7 cellular contexts compared by ENCODE assay signal in the genomic region with DNA sequence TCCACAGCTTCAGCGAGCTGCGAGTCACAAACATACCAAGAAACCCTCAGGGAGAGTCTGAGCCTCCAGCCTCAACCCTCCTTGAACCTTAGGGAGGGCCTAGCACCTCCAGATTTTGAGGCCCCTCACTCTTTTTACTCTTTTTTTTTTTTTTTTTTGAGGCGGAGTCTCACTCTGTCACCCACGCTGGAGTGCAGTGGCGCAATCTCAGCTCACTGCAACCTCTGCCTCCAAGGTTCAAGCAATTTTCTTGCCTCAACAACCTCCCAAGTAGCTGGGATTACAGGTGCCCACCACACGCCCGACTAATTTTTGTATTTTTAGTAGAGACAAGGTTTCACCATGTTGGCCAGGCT. TPM values are rescaled to one million over a fixed set of nuclear protein-coding genes. Genes with fewer than 3 reads are reported as not detected.
DNase-seq lines count a peak whose midpoint lies in the region; FAIRE-seq and TF ChIP-seq lines count a peak whose summit lies in the region.
"Not testable (repeated sequence)": the region's sequence is repeated elsewhere in the genome, so short reads cannot be mapped to it uniquely, and the experiment has no call there.

No MANE protein-coding gene starts in this region.

- not testable (repeated sequence) for BruUV-seq in Caco-2 (replicated peaks; lab: Mats Ljungman, UMichigan); PC-9 (replicated peaks; lab: Mats Ljungman, UMichigan); MCF 10A (replicated peaks; lab: Mats Ljungman, UMichigan)

- peak overlapping the region; percentile 84 for H3K4me2 ChIP-seq in PC-9
- peak overlapping the region; percentile 98 for H3K4me2 ChIP-seq in keratinocyte (ENCODE audit: control insufficient read depth, extremely low read depth, insufficient read depth, low read depth, low read length)
- H3K4me2 ChIP-seq in osteoblast (ENCODE audit: insufficient read depth, low read length): peak overlapping the region; percentile 91
- H3K4me2 ChIP-seq in smooth muscle cell: peak overlapping the region; percentile 85

- H3K9me2 ChIP-seq in PC-9 (ENCODE audit: insufficient read depth): not testable (repeated sequence)

- H3K27ac Mint-ChIP-seq in Caco-2 (ENCODE audit: unreplicated experiment) (peak overlapping the region; percentile 55), MCF 10A (ENCODE audit: low read depth, unreplicated experiment) (peak overlapping the region; percentile 93)

- WGBS in esophagus, 2 donors: 56 to 64% methylated on average over 6 to 7 of the region's 7 CpGs
- 78% methylated on average over 7 of the region's 7 CpGs for WGBS in smooth muscle cell (ENCODE audit: low lambda C conversion rate)

- not testable (repeated sequence) for H4K20me1 ChIP-seq in PC-9 (ENCODE audit: insufficient read depth); keratinocyte (ENCODE audit: control insufficient read depth, extremely low read depth, insufficient read depth, low read length)
- peaks cover 24% of the 10 kb centered on the region for H4K20me1 ChIP-seq in osteoblast (ENCODE audit: insufficient read depth, low read length)
- H4K20me1 ChIP-seq in smooth muscle cell (ENCODE audit: low read depth): peaks cover 36% of the 10 kb centered on the region

- CTCF ChIA-PET in Caco-2 (lab: Charles Lee): interaction anchor here (0.7 to 1.0 kb wide), 3 partner anchors 17 to 40 kb away, joined by 3 to 4 read pairs (median 4); a partner anchor contains a TSS
- CTCF ChIA-PET in PC-9 (lab: Charles Lee): not testable (repeated sequence)
- CTCF ChIA-PET in MCF 10A (lab: Yijun Ruan, JAX): interaction anchor here (0.6 to 11.1 kb wide), 15 partner anchors 18 to 220 kb away, joined by 3 to 113 read pairs (median 5); a partner anchor contains a TSS

- not testable (repeated sequence) for H3K36me3 ChIP-seq in Caco-2 (ENCODE audit: control insufficient read depth, insufficient read depth, low read length); PC-9 (ENCODE audit: low read depth); esophagus (ENCODE audit: control insufficient read depth in 2 of 2, insufficient read depth in 2 of 2, low read length in 1 of 2); osteoblast (ENCODE audit: insufficient read depth, low read length); smooth muscle cell (ENCODE audit: low read depth)
- peaks cover 6 to 28% of the 10 kb centered on the region in 2 experiments for H3K36me3 ChIP-seq in keratinocyte (ENCODE audit: control insufficient read depth in 2 of 2, extremely low read depth in 1 of 2, insufficient read depth in 2 of 2, low read length in 2 of 2)

- H3K4me1 ChIP-seq in Caco-2 (peaks cover 48% of the 10 kb centered on the region), PC-9 (replicated peaks; ENCODE audit: insufficient read depth) (peaks cover 42% of the 10 kb centered on the region), keratinocyte (ENCODE audit: control insufficient read depth, extremely low read depth, insufficient read depth, low read length) (peaks cover 36% of the 10 kb centered on the region), osteoblast (ENCODE audit: insufficient read depth, low read length) (peaks cover 51% of the 10 kb centered on the region), smooth muscle cell (ENCODE audit: low read depth) (peaks cover 17% of the 10 kb centered on the region)
- H3K4me1 ChIP-seq in esophagus (ENCODE audit: control insufficient read depth in 2 of 2, insufficient read depth in 2 of 2, low read length in 1 of 2): not testable (repeated sequence)

- not testable (repeated sequence) for H2AFZ ChIP-seq in PC-9; keratinocyte (ENCODE audit: control insufficient read depth, low read length); smooth muscle cell (ENCODE audit: low read depth)
- H2AFZ ChIP-seq in osteoblast (ENCODE audit: low read length): peak overlapping the region; percentile 38

- not testable (repeated sequence) for H3K27me3 Mint-ChIP-seq in Caco-2 (ENCODE audit: insufficient read depth, unreplicated experiment); MCF 10A (ENCODE audit: insufficient read depth, unreplicated experiment)

- H3K79me2 ChIP-seq in PC-9 (ENCODE audit: low read depth) (peaks cover 60% of the 10 kb centered on the region), keratinocyte (ENCODE audit: control insufficient read depth, insufficient read depth, low read length) (peaks cover 63% of the 10 kb centered on the region), osteoblast (ENCODE audit: insufficient read depth, low read length) (peaks cover 70% of the 10 kb centered on the region), smooth muscle cell (ENCODE audit: low read depth) (peaks cover 11% of the 10 kb centered on the region)

- DNase-seq in Caco-2; PC-9; MCF 10A (ENCODE audit: unreplicated experiment); keratinocyte (ENCODE audit: low read depth, low spot score); osteoblast (ENCODE audit: insufficient read length, low spot score, missing footprints); smooth muscle cell (lab: John Stamatoyannopoulos, UW; ENCODE audit: unreplicated experiment): not testable (repeated sequence)

- peak overlapping the region; percentile 97 for H3K9ac ChIP-seq in keratinocyte (ENCODE audit: control insufficient read depth, extremely low read depth, insufficient read depth, low read length)
- peak overlapping the region; percentile 22 for H3K9ac ChIP-seq in smooth muscle cell (ENCODE audit: low read depth)

- intact Hi-C loops in Caco-2 (cut with micrococcal nuclease; ENCODE audit: unreplicated experiment) (loop anchor here (5.0 kb wide), 1 partner anchor 33 kb away; no protein-coding TSS in a partner anchor), PC-9 (cut with micrococcal nuclease; ENCODE audit: unreplicated experiment) (loop anchor here (10.0 kb wide), 1 partner anchor 200 kb away; no protein-coding TSS in a partner anchor)
- intact Hi-C loops in MCF 10A (cut with micrococcal nuclease): not testable (repeated sequence)

- H3K9me3 ChIP-seq in Caco-2; PC-9 (ENCODE audit: insufficient read depth, low read depth); esophagus (ENCODE audit: control insufficient read depth in 2 of 2, insufficient read depth in 1 of 2, low read depth in 1 of 2, low read length in 1 of 2); keratinocyte (ENCODE audit: control insufficient read depth, low read depth, low read length); osteoblast (ENCODE audit: low read depth, low read length); smooth muscle cell (replicated peaks; ENCODE audit: low read depth): not testable (repeated sequence)

- H3K9me3 Mint-ChIP-seq in Caco-2 (ENCODE audit: unreplicated experiment); MCF 10A (ENCODE audit: unreplicated experiment): not testable (repeated sequence)

- POLR2A ChIA-PET in Caco-2 (lab: Charles Lee): interaction anchor here (0.6 to 0.7 kb wide), 2 partner anchors 20 to 53 kb away, joined by 3 to 4 read pairs; a partner anchor contains a TSS
- POLR2A ChIA-PET in PC-9 (lab: Charles Lee; ENCODE audit: unreplicated experiment): interaction anchor here (0.5 to 0.7 kb wide), 2 partner anchors 35 to 59 kb away, joined by 3 to 5 read pairs; no protein-coding TSS in a partner anchor
- POLR2A ChIA-PET in MCF 10A (lab: Yijun Ruan, JAX): interaction anchor here (0.9 to 24.4 kb wide), 12 partner anchors 9 to 351 kb away, joined by 3 to 915 read pairs (median 18); a partner anchor contains a TSS

- dilution Hi-C loops in keratinocyte (cut with MboI; ENCODE audit: extremely low pct_ligation_motif_present, low sequenced_read_pairs): not testable (repeated sequence)

- H3K9me1 ChIP-seq in keratinocyte (ENCODE audit: control insufficient read depth, extremely low read depth, insufficient read depth, low read length): not testable (repeated sequence)

- H3K36me3 Mint-ChIP-seq in Caco-2 (ENCODE audit: insufficient read depth, unreplicated experiment) (peaks cover 18% of the 10 kb centered on the region), MCF 10A (ENCODE audit: insufficient read depth, unreplicated experiment) (peaks cover 72% of the 10 kb centered on the region)

- peak overlapping the region; percentile 24 for H3K4me3 Mint-ChIP-seq in Caco-2 (ENCODE audit: unreplicated experiment)
- peak overlapping the region; percentile 91 for H3K4me3 Mint-ChIP-seq in MCF 10A (ENCODE audit: unreplicated experiment)

- H3F3A ChIP-seq in PC-9 (ENCODE audit: insufficient read depth, low read depth) (peaks cover 40% of the 10 kb centered on the region), smooth muscle cell (ENCODE audit: low read depth) (peaks cover 16% of the 10 kb centered on the region)

- H3K4me1 Mint-ChIP-seq in Caco-2 (ENCODE audit: low read depth, unreplicated experiment) (peaks cover 22% of the 10 kb centered on the region), MCF 10A (ENCODE audit: insufficient read depth, unreplicated experiment) (peaks cover 29% of the 10 kb centered on the region)

- peak overlapping the region; percentile 63 for H3K27ac ChIP-seq in PC-9
- H3K27ac ChIP-seq in esophagus (ENCODE audit: low read depth in 2 of 2, low read length in 1 of 2): peak overlapping the region; percentile 64 to 82
- H3K27ac ChIP-seq in keratinocyte (ENCODE audit: control insufficient read depth, insufficient read depth, low read length): peak overlapping the region; percentile 92
- H3K27ac ChIP-seq in osteoblast (ENCODE audit: low read depth, low read length): peak overlapping the region; percentile 96
- H3K27ac ChIP-seq in smooth muscle cell (ENCODE audit: low read depth): peak overlapping the region; percentile 72

- FAIRE-seq in keratinocyte (lab: Jason Lieb, UNC): not testable (repeated sequence)

- H3K4me3 ChIP-seq in Caco-2 (ENCODE audit: low read depth, low read length) (peak overlapping the region; percentile 12), PC-9 (peak overlapping the region; percentile 81; the same call in 1 of the 2 replicates), esophagus (ENCODE audit: low read depth in 1 of 2, low read length in 2 of 2) (peak overlapping the region in 1 of 2 donors; percentile 57), keratinocyte (ENCODE audit: control insufficient read depth in 2 of 3, extremely low read depth in 1 of 3, insufficient read depth in 2 of 3, low read depth in 1 of 3, low read length in 3 of 3) (peak overlapping the region; percentile 85 to 93 (median 86)), osteoblast (ENCODE audit: insufficient read depth, low read length) (peak overlapping the region; percentile 89), smooth muscle cell (peak overlapping the region; percentile 64)

- not testable (repeated sequence) for H3K27me3 ChIP-seq in Caco-2 (replicated peaks; ENCODE audit: control insufficient read depth, insufficient read depth, low read length); PC-9 (ENCODE audit: insufficient read depth, low read depth); esophagus (ENCODE audit: control insufficient read depth in 1 of 2, insufficient read depth in 2 of 2, low read length in 2 of 2); keratinocyte (ENCODE audit: control insufficient read depth, extremely low read depth, insufficient read depth, low read length); osteoblast (ENCODE audit: insufficient read depth, low read length); smooth muscle cell (ENCODE audit: low read depth)

- not testable (repeated sequence) for TF ChIP-seq CTCF in Caco-2 (IDR thresholded peaks at IDR 0.05; ENCODE audit: insufficient read depth in 1 of 2, low read depth in 1 of 2, low read length in 1 of 2, severe bottlenecking in 1 of 2, unreplicated experiment in 1 of 2); PC-9 (conservative IDR thresholded peaks at IDR 0.05); MCF 10A (IDR thresholded peaks at IDR 0.05; ENCODE audit: unreplicated experiment); keratinocyte (optimal IDR thresholded peaks at IDR 0.05 in 1 of 3, IDR thresholded peaks at IDR 0.05 in 1 of 3, conservative IDR thresholded peaks at IDR 0.05 in 1 of 3; ENCODE audit: extremely low read depth in 1 of 3, insufficient read depth in 2 of 3, low read length in 3 of 3); osteoblast (IDR thresholded peaks at IDR 0.05; ENCODE audit: extremely low read depth, low read depth, low read length); smooth muscle cell (IDR thresholded peaks at IDR 0.05; ENCODE audit: borderline replicate concordance, insufficient read depth, poor library complexity, severe bottlenecking)

RNA-seq across cellular contexts. Expression of a gene that starts 2.7 kb away (rescaled TPM):
- total RNA-seq in Caco-2 (2022) (16.1 and 17.1 TPM in 2 replicates), PC-9 (2021) (20.5 and 22.4 TPM in 2 replicates), MCF 10A (2022) (276 and 305 TPM in 2 replicates), osteoblast (101 and 105 TPM in 2 replicates), smooth muscle cell (14.9 and 23.8 TPM in 2 replicates)
- polyA plus RNA-seq in esophagus (10 to 100 TPM in 1 of 2 donors, 1 to 10 TPM in 1; 9.8 to 15.3 TPM), keratinocyte (22.3 to 83.2 TPM (median 48.8 TPM) in 3 replicates), smooth muscle cell (26.9 and 32.5 TPM in 2 replicates)
- 35.6 TPM for polyA plus RNA-seq in keratinocyte (2011; ENCODE audit: low read depth)
- polyA plus RNA-seq in keratinocyte (2011; cell fraction: cytosol; rRNA removed): 46.4 and 55.3 TPM in 2 replicates
- 55.8 and 77.0 TPM in 2 replicates for polyA plus RNA-seq in keratinocyte (2011; cell fraction: nucleus; rRNA removed)
- 28.2 and 159 TPM in 2 replicates for polyA plus RNA-seq in keratinocyte (2012; ENCODE audit: low replicate concordance)
- polyA minus RNA-seq in keratinocyte: 26.9 to 46.4 TPM (median 32.3 TPM) in 3 replicates
- 62.0 TPM for polyA minus RNA-seq in keratinocyte (2011; cell fraction: cytosol; rRNA and poly(A)+ RNA removed)
- polyA minus RNA-seq in keratinocyte (2011; cell fraction: nucleus; rRNA and poly(A)+ RNA removed): 53.1 and 56.0 TPM in 2 replicates

RNA-seq across cellular contexts. Expression of a gene that starts 29.2 kb away (rescaled TPM):
- 19.6 and 22.6 TPM in 2 replicates for total RNA-seq in Caco-2 (2022)
- 33.1 and 40.1 TPM in 2 replicates for total RNA-seq in PC-9 (2021)
- total RNA-seq in MCF 10A (2022): 51.0 and 54.9 TPM in 2 replicates
- polyA plus RNA-seq in esophagus: 1 to 10 TPM; 6.4 to 9.6 TPM
- 24.0 to 85.1 TPM (median 39.7 TPM) in 3 replicates for polyA plus RNA-seq in keratinocyte
- polyA plus RNA-seq in keratinocyte (2011; ENCODE audit: low read depth): 3.6 TPM
- 54.3 and 80.9 TPM in 2 replicates for polyA plus RNA-seq in keratinocyte (2011; cell fraction: cytosol; rRNA removed)
- polyA plus RNA-seq in keratinocyte (2011; cell fraction: nucleus; rRNA removed): 88.1 and 97.3 TPM in 2 replicates
- polyA plus RNA-seq in keratinocyte (2012; ENCODE audit: low replicate concordance): 16.9 and 47.1 TPM in 2 replicates
- 26.4 to 53.8 TPM (median 34.8 TPM) in 3 replicates for polyA minus RNA-seq in keratinocyte
- 62.7 TPM for polyA minus RNA-seq in keratinocyte (2011; cell fraction: cytosol; rRNA and poly(A)+ RNA removed)
- polyA minus RNA-seq in keratinocyte (2011; cell fraction: nucleus; rRNA and poly(A)+ RNA removed): 26.9 and 36.7 TPM in 2 replicates
- total RNA-seq in osteoblast: 56.6 and 57.5 TPM in 2 replicates
- total RNA-seq in smooth muscle cell: 46.3 and 58.4 TPM in 2 replicates
- 95.5 and 132 TPM in 2 replicates for polyA plus RNA-seq in smooth muscle cell

RNA-seq across cellular contexts. Expression of a gene that starts 43.9 kb away (rescaled TPM):
- 26.1 and 27.3 TPM in 2 replicates for total RNA-seq in Caco-2 (2022)
- total RNA-seq in PC-9 (2021): 16.0 and 20.3 TPM in 2 replicates
- 23.5 and 26.6 TPM in 2 replicates for total RNA-seq in MCF 10A (2022)
- 10 to 100 TPM; 11.5 to 19.9 TPM for polyA plus RNA-seq in esophagus
- polyA plus RNA-seq in keratinocyte: 51.3 to 73.3 TPM (median 63.8 TPM) in 3 replicates
- 15.0 TPM for polyA plus RNA-seq in keratinocyte (2011; ENCODE audit: low read depth)
- polyA plus RNA-seq in keratinocyte (2011; cell fraction: cytosol; rRNA removed): 63.5 and 72.3 TPM in 2 replicates
- 77.0 and 83.5 TPM in 2 replicates for polyA plus RNA-seq in keratinocyte (2011; cell fraction: nucleus; rRNA removed)
- polyA plus RNA-seq in keratinocyte (2012; ENCODE audit: low replicate concordance): 43.1 and 51.3 TPM in 2 replicates
- 44.8 to 69.0 TPM (median 54.8 TPM) in 3 replicates for polyA minus RNA-seq in keratinocyte
- polyA minus RNA-seq in keratinocyte (2011; cell fraction: cytosol; rRNA and poly(A)+ RNA removed): 37.0 TPM
- 29.9 and 44.9 TPM in 2 replicates for polyA minus RNA-seq in keratinocyte (2011; cell fraction: nucleus; rRNA and poly(A)+ RNA removed)
- 23.5 and 28.9 TPM in 2 replicates for total RNA-seq in osteoblast
- 20.8 and 23.4 TPM in 2 replicates for total RNA-seq in smooth muscle cell
- polyA plus RNA-seq in smooth muscle cell: 20.4 and 21.0 TPM in 2 replicates

RNA-seq across cellular contexts. Expression of a gene that starts 51.0 kb away (rescaled TPM):
- total RNA-seq in Caco-2 (2022) (9.7 and 12.6 TPM in 2 replicates), PC-9 (2021) (10.0 and 10.6 TPM in 2 replicates), MCF 10A (2022) (14.2 and 14.5 TPM in 2 replicates), osteoblast (4.0 and 7.7 TPM in 2 replicates), smooth muscle cell (2.9 and 9.3 TPM in 2 replicates)
- polyA plus RNA-seq in esophagus (1 to 10 TPM; 1.1 to 1.8 TPM), keratinocyte (9.1 to 12.6 TPM (median 10.3 TPM) in 3 replicates), smooth muscle cell (11.3 and 16.8 TPM in 2 replicates)
- 2.9 TPM for polyA plus RNA-seq in keratinocyte (2011; ENCODE audit: low read depth)
- 11.7 and 13.4 TPM in 2 replicates for polyA plus RNA-seq in keratinocyte (2011; cell fraction: cytosol; rRNA removed)
- 8.6 and 10.0 TPM in 2 replicates for polyA plus RNA-seq in keratinocyte (2011; cell fraction: nucleus; rRNA removed)
- polyA plus RNA-seq in keratinocyte (2012; ENCODE audit: low replicate concordance): 8.6 and 13.0 TPM in 2 replicates
- polyA minus RNA-seq in keratinocyte: 3.0 to 4.8 TPM (median 3.9 TPM) in 3 replicates
- 3.5 TPM for polyA minus RNA-seq in keratinocyte (2011; cell fraction: cytosol; rRNA and poly(A)+ RNA removed)
- 2.8 and 4.3 TPM in 2 replicates for polyA minus RNA-seq in keratinocyte (2011; cell fraction: nucleus; rRNA and poly(A)+ RNA removed)

RNA-seq across cellular contexts. Expression of a gene that starts 52.6 kb away (rescaled TPM):
- 41.3 and 41.6 TPM in 2 replicates for total RNA-seq in Caco-2 (2022)
- 21.6 and 24.7 TPM in 2 replicates for total RNA-seq in PC-9 (2021)
- 25.7 and 28.7 TPM in 2 replicates for total RNA-seq in MCF 10A (2022)
- 10 to 100 TPM in 1 of 2 donors, 1 to 10 TPM in 1; 9.6 to 14.3 TPM for polyA plus RNA-seq in esophagus
- 14.2 to 23.2 TPM (median 14.3 TPM) in 3 replicates for polyA plus RNA-seq in keratinocyte
- 10.1 TPM for polyA plus RNA-seq in keratinocyte (2011; ENCODE audit: low read depth)
- polyA plus RNA-seq in keratinocyte (2011; cell fraction: cytosol; rRNA removed): 5.8 and 6.5 TPM in 2 replicates
- 66.2 and 75.9 TPM in 2 replicates for polyA plus RNA-seq in keratinocyte (2011; cell fraction: nucleus; rRNA removed)
- polyA plus RNA-seq in keratinocyte (2012; ENCODE audit: low replicate concordance): 10.9 and 15.3 TPM in 2 replicates
- 12.6 to 19.6 TPM (median 18.3 TPM) in 3 replicates for polyA minus RNA-seq in keratinocyte
- polyA minus RNA-seq in keratinocyte (2011; cell fraction: cytosol; rRNA and poly(A)+ RNA removed): 10.9 TPM
- 28.7 and 34.0 TPM in 2 replicates for polyA minus RNA-seq in keratinocyte (2011; cell fraction: nucleus; rRNA and poly(A)+ RNA removed)
- total RNA-seq in osteoblast: 16.5 and 19.9 TPM in 2 replicates
- total RNA-seq in smooth muscle cell: 7.0 and 9.7 TPM in 2 replicates
- 11.4 and 14.0 TPM in 2 replicates for polyA plus RNA-seq in smooth muscle cell
